ENCODE assay signal across 11 cellular contexts in genomic region chr6:32047084-32047478, GRCh38. TPM values are rescaled to one million over a fixed set of nuclear protein-coding genes. Genes with fewer than 3 reads are reported as not detected.
DNase-seq lines count a peak whose midpoint lies in the region; ATAC-seq and TF ChIP-seq lines count a peak whose summit lies in the region.
"Had no signal": no experiment of that assay in that cellular context is flagged by ENCODE, and none has a peak within 500 bp of the region (broad histone marks: within the 10 kb centered on the region; RNA-seq: fewer than 3 reads in every experiment).

No MANE protein-coding gene starts in this region.

- TF ChIP-seq CTCF in SK-N-SH (IDR thresholded peaks at IDR 0.05) (no peak), esophagus muscularis mucosa (IDR thresholded peaks at IDR 0.05) (no peak), mucosa of descending colon (IDR thresholded peaks at IDR 0.05) (no peak), uterus (IDR thresholded peaks at IDR 0.05) (no peak)

- ATAC-seq in SK-N-SH treated with all-trans-retinoic acid at 6 μM for 48 hours (no peak), mucosa of descending colon (peak; percentile 26), HG03521 (IDR thresholded peaks at IDR 0.05; ENCODE audit: unreplicated experiment) (no peak)

- no peak for TF ChIP-seq RAD21 in SK-N-SH (IDR thresholded peaks at IDR 0.05; ENCODE audit: low read length)

- H3K27ac ChIP-seq in SK-N-SH (ENCODE audit: low read depth in 2 of 2, low read length in 1 of 2) (no peak overlapping the region), esophagus muscularis mucosa (replicated peaks in 1 of 4) (peak overlapping the region; percentile 74 to 87 (median 80)), uterus (peak overlapping the region; percentile 75 to 87)
- H3K27ac ChIP-seq: 22Rv1 had no signal

- no peak overlapping the region for H3K9ac ChIP-seq in SK-N-SH

- TF ChIP-seq EP300 in SK-N-SH (IDR thresholded peaks at IDR 0.05; ENCODE audit: borderline replicate concordance in 1 of 2, low read depth in 1 of 2, low read length in 1 of 2) (no peak), esophagus muscularis mucosa (IDR thresholded peaks at IDR 0.05) (no peak)

- H3K36me3 ChIP-seq in SK-N-SH (replicated peaks in 1 of 2; ENCODE audit: control insufficient read depth in 1 of 2, insufficient read depth in 2 of 2, low read length in 1 of 2) = no peaks in the 10 kb centered on the region
- H3K36me3 ChIP-seq in esophagus muscularis mucosa = peaks cover 0 to 44% (median 6%) of the 10 kb centered on the region in 4 donors
- H3K36me3 ChIP-seq in mucosa of descending colon (ENCODE audit: low read depth) = no peaks in the 10 kb centered on the region
- no peaks in the 10 kb centered on the region for H3K36me3 ChIP-seq in uterus

- DNase-seq in SK-N-SH = no peak
- DNase-seq in esophagus muscularis mucosa (ENCODE audit: extremely low spot score) = no peak
- DNase-seq in mucosa of descending colon = peak in 1 of 3 donors; percentile 45
- peak; percentile 77 to 80 for DNase-seq in uterus
- DNase-seq in T-helper 9 cell = no peak
- DNase-seq in NOMO-1 (lab: John Stamatoyannopoulos, UW; ENCODE audit: unreplicated experiment in 2 of 2) = no peak
- DNase-seq: Kasumi-1 had no signal

- POLR2A ChIA-PET in SK-N-SH (lab: Yijun Ruan, JAX) = no interaction called here

- intact Hi-C loops in esophagus muscularis mucosa (cut with DNase I) (no loop called here), mucosa of descending colon (cut with DNase I, micrococcal nuclease) (no loop called here), uterus (cut with DNase I; ENCODE audit: low total_unique reads) (no loop called here)

- TF ChIP-seq POLR2A in esophagus muscularis mucosa (IDR thresholded peaks at IDR 0.05; ENCODE audit: low read depth) (no peak), uterus (IDR thresholded peaks at IDR 0.05) (no peak)

- no peaks in the 10 kb centered on the region for H3K9me2 ChIP-seq in SK-N-SH

- H3K9me3 ChIP-seq in SK-N-SH (no peaks in the 10 kb centered on the region), esophagus muscularis mucosa (no peaks in the 10 kb centered on the region), mucosa of descending colon (no peaks in the 10 kb centered on the region), uterus (no peaks in the 10 kb centered on the region)
- H3K9me3 ChIP-seq: spleen had no signal

- H3K4me1 ChIP-seq in SK-N-SH (ENCODE audit: control insufficient read depth in 1 of 2, insufficient read depth in 2 of 2, low read depth in 1 of 2, low read length in 1 of 2) = peaks cover 0 to 14% of the 10 kb centered on the region in 2 experiments; a peak in 2 of 4 replicates
- peaks cover 28 to 37% (median 32%) of the 10 kb centered on the region in 4 donors for H3K4me1 ChIP-seq in esophagus muscularis mucosa
- peaks cover 3% of the 10 kb centered on the region for H3K4me1 ChIP-seq in mucosa of descending colon (ENCODE audit: low read depth)
- peaks cover 3 to 10% of the 10 kb centered on the region in 2 donors for H3K4me1 ChIP-seq in uterus

- no peak overlapping the region for H3K4me3 ChIP-seq in SK-N-SH (ENCODE audit: low read depth in 2 of 2, low read length in 1 of 2)
- peak overlapping the region in 1 of 4 donors; percentile 20 for H3K4me3 ChIP-seq in esophagus muscularis mucosa
- no peak overlapping the region for H3K4me3 ChIP-seq in mucosa of descending colon
- H3K4me3 ChIP-seq in uterus = no peak overlapping the region
- H3K4me3 ChIP-seq: spleen had no signal

- H3F3A ChIP-seq in SK-N-SH (replicated peaks; ENCODE audit: insufficient read depth) = no peaks in the 10 kb centered on the region

- no peaks in the 10 kb centered on the region for H4K20me1 ChIP-seq in SK-N-SH (ENCODE audit: insufficient read depth)

- H3K79me2 ChIP-seq in SK-N-SH (ENCODE audit: insufficient read depth) = no peaks in the 10 kb centered on the region

- H2AFZ ChIP-seq in SK-N-SH (ENCODE audit: low read depth) = no peak overlapping the region

- WGBS in SK-N-SH (ENCODE audit: low lambda C conversion rate) = 47% methylated on average over 8 of the region's 11 CpGs
- WGBS in esophagus muscularis mucosa = 45% methylated on average over 11 of the region's 11 CpGs

- H3K27me3 ChIP-seq in SK-N-SH (ENCODE audit: insufficient read depth) (peaks cover 10% of the 10 kb centered on the region; the same call in 1 of the 2 replicates), esophagus muscularis mucosa (no peaks in the 10 kb centered on the region), uterus (no peaks in the 10 kb centered on the region)
- H3K27me3 ChIP-seq: spleen had no signal

- peak overlapping the region; percentile 15; the same call in 1 of the 2 replicates for H3K4me2 ChIP-seq in SK-N-SH

- CTCF ChIA-PET in SK-N-SH (lab: Yijun Ruan, JAX) = interaction anchor here (0.9 to 1.9 kb wide), 12 partner anchors 9 to 738 kb away, joined by 3 to 13 read pairs (median 4); partner anchors contain the start of genes CYP21A2 and EHMT2

TF ChIP-seq in SK-N-SH, 30 proteins besides CTCF, POLR2A, EP300 and RAD21 (continues in another document):
- TF ChIP-seq, protein P1, sequence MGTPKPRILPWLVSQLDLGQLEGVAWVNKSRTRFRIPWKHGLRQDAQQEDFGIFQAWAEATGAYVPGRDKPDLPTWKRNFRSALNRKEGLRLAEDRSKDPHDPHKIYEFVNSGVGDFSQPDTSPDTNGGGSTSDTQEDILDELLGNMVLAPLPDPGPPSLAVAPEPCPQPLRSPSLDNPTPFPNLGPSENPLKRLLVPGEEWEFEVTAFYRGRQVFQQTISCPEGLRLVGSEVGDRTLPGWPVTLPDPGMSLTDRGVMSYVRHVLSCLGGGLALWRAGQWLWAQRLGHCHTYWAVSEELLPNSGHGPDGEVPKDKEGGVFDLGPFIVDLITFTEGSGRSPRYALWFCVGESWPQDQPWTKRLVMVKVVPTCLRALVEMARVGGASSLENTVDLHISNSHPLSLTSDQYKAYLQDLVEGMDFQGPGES (IDR thresholded peaks at IDR 0.05; ENCODE audit: low read depth, low read length) = no peak
- TF ChIP-seq FOSL2 (IDR thresholded peaks at IDR 0.05; ENCODE audit: borderline replicate concordance, low read depth) = no peak
- TF ChIP-seq SIN3A (IDR thresholded peaks at IDR 0.05; ENCODE audit: borderline replicate concordance, low read depth, low read length) = no peak
- TF ChIP-seq, protein P2, sequence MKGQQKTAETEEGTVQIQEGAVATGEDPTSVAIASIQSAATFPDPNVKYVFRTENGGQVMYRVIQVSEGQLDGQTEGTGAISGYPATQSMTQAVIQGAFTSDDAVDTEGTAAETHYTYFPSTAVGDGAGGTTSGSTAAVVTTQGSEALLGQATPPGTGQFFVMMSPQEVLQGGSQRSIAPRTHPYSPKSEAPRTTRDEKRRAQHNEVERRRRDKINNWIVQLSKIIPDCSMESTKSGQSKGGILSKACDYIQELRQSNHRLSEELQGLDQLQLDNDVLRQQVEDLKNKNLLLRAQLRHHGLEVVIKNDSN (IDR thresholded peaks at IDR 0.05; ENCODE audit: borderline replicate concordance, low read depth) = no peak
- no peak for TF ChIP-seq CHD2 (IDR thresholded peaks at IDR 0.05; ENCODE audit: low read length, partially characterized antibody)
- no peak for TF ChIP-seq TAF1 (IDR thresholded peaks at IDR 0.05; ENCODE audit: borderline replicate concordance, low read depth, low read length)
- TF ChIP-seq EZH2phosphoT487 (IDR thresholded peaks at IDR 0.05; ENCODE audit: borderline replicate concordance, low read depth) = no peak
- TF ChIP-seq POLR2AphosphoS5 (IDR thresholded peaks at IDR 0.05; ENCODE audit: low read depth, low read length) = no peak
- no peak for TF ChIP-seq GATA2 (CRISPR knock-in tag; IDR thresholded peaks at IDR 0.05)

TF ChIP-seq in SK-N-SH treated with all-trans-retinoic acid at 6 μM for 48 hours, 23 proteins besides CTCF, POLR2A, EP300 and RAD21 (continues in another document):
- TF ChIP-seq OSR1 (CRISPR knock-in tag; IDR thresholded peaks at IDR 0.05) = no peak
- TF ChIP-seq, protein P3, sequence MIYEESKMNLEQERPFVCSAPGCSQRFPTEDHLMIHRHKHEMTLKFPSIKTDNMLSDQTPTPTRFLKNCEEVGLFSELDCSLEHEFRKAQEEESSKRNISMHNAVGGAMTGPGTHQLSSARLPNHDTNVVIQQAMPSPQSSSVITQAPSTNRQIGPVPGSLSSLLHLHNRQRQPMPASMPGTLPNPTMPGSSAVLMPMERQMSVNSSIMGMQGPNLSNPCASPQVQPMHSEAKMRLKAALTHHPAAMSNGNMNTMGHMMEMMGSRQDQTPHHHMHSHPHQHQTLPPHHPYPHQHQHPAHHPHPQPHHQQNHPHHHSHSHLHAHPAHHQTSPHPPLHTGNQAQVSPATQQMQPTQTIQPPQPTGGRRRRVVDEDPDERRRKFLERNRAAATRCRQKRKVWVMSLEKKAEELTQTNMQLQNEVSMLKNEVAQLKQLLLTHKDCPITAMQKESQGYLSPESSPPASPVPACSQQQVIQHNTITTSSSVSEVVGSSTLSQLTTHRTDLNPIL (CRISPR knock-in tag; IDR thresholded peaks at IDR 0.05; ENCODE audit: low read depth) = no peak
- TF ChIP-seq, protein P4, sequence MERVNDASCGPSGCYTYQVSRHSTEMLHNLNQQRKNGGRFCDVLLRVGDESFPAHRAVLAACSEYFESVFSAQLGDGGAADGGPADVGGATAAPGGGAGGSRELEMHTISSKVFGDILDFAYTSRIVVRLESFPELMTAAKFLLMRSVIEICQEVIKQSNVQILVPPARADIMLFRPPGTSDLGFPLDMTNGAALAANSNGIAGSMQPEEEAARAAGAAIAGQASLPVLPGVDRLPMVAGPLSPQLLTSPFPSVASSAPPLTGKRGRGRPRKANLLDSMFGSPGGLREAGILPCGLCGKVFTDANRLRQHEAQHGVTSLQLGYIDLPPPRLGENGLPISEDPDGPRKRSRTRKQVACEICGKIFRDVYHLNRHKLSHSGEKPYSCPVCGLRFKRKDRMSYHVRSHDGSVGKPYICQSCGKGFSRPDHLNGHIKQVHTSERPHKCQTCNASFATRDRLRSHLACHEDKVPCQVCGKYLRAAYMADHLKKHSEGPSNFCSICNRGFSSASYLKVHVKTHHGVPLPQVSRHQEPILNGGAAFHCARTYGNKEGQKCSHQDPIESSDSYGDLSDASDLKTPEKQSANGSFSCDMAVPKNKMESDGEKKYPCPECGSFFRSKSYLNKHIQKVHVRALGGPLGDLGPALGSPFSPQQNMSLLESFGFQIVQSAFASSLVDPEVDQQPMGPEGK (CRISPR knock-in tag; IDR thresholded peaks at IDR 0.05; ENCODE audit: borderline replicate concordance) = no peak
- TF ChIP-seq PPARA (CRISPR knock-in tag; IDR thresholded peaks at IDR 0.05; ENCODE audit: borderline replicate concordance) = no peak

RNA-seq across cellular contexts. Expression of gene CYP21A2, which starts 8.9 kb away (rescaled TPM):
- polyA plus RNA-seq in SK-N-SH (2012; rRNA removed) = 0.03 TPM in 1 of 2 replicates, not detected in the other
- not detected in 2 replicates for polyA plus RNA-seq in SK-N-SH (2012; cell fraction: cytosol; rRNA removed)
- polyA plus RNA-seq in SK-N-SH (2012; cell fraction: nucleus; rRNA removed) = 0.15 and 0.18 TPM in 2 replicates
- total RNA-seq in esophagus muscularis mucosa = 1 to 10 TPM in 3 of 4 donors, under 1 TPM in 1; 0.33 to 3.7 (median 1.9) TPM
- 1 to 10 TPM in 1 of 3 donors, under 1 TPM in 2; 0.93 to 2.1 (median 0.94) TPM for total RNA-seq in mucosa of descending colon
- total RNA-seq in uterus = 1 to 10 TPM in 1 of 4 donors, not detected in 3; 4.1 TPM

RNA-seq across cellular contexts. Expression of gene C4B, which starts 32.5 kb away (rescaled TPM):
- polyA plus RNA-seq in SK-N-SH (2012; rRNA removed) = 6.8 and 10.9 TPM in 2 replicates
- 2.7 and 3.0 TPM in 2 replicates for polyA plus RNA-seq in SK-N-SH (2012; cell fraction: cytosol; rRNA removed)
- polyA plus RNA-seq in SK-N-SH (2012; cell fraction: nucleus; rRNA removed) = 35.5 and 55.3 TPM in 2 replicates
- total RNA-seq in esophagus muscularis mucosa (100 to 1,000 TPM in 1 of 4 donors, 10 to 100 TPM in 3; 45.3 to 203 (median 75.8) TPM), mucosa of descending colon (100 to 1,000 TPM in 1 of 3 donors, 10 to 100 TPM in 1, 1 to 10 TPM in 1; 9.2 to 175 (median 51.0) TPM), uterus (10 to 100 TPM; 12.4 to 97.5 (median 46.3) TPM)

Comparison
In these comparisons a context has a peak if more than half of its experiments do, and no peak if none do; other contexts are left out.
1. DNase-seq: peak in uterus (2 of 2); none in SK-N-SH (single experiment), esophagus muscularis mucosa (single experiment), T-helper 9 cell (single experiment) and NOMO-1 (0 of 2).
2. H3K27ac ChIP-seq: peak in esophagus muscularis mucosa (4 of 4) and uterus (2 of 2); none in SK-N-SH (0 of 2).